In genomic region chr20:62367483-62368302, GRCh38 we compare ENCODE assay signal across 1 cellular context.
A peak's percentile ranks its signal among the peaks of the same experiment; 100 is the strongest.
TF ChIP-seq lines count a peak whose summit lies in the region.

No MANE protein-coding gene starts in this region.

TF ChIP-seq in HepG2, 621 proteins besides CTCF, POLR2A, EP300 and RAD21 (continued from another document and continues in another):
- no peak; the same call in 1 of the 2 replicates for TF ChIP-seq ZXDC (CRISPR knock-in tag; IDR thresholded peaks at IDR 0.05)
- TF ChIP-seq E2F1 (CRISPR knock-in tag; IDR thresholded peaks at IDR 0.05): no peak
- TF ChIP-seq ZNF205 (CRISPR knock-in tag; IDR thresholded peaks at IDR 0.05): peak; percentile 84
- TF ChIP-seq, protein P1, sequence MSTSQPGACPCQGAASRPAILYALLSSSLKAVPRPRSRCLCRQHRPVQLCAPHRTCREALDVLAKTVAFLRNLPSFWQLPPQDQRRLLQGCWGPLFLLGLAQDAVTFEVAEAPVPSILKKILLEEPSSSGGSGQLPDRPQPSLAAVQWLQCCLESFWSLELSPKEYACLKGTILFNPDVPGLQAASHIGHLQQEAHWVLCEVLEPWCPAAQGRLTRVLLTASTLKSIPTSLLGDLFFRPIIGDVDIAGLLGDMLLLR (CRISPR knock-in tag; IDR thresholded peaks at IDR 0.05): peak; percentile 56; the same call in 1 of the 2 replicates
- TF ChIP-seq ASH2L (IDR thresholded peaks at IDR 0.05; ENCODE audit: insufficient read length, low read depth, low read length): peak; percentile 7
- no peak for TF ChIP-seq AGO1 (IDR thresholded peaks at IDR 0.05; ENCODE audit: low read depth, low read length, poor library complexity, severe bottlenecking)
- peak; percentile 70; the same call in 1 of the 2 replicates for TF ChIP-seq BRCA1 (CRISPR knock-in tag; IDR thresholded peaks at IDR 0.05)
- TF ChIP-seq ZNF296 (CRISPR knock-in tag; conservative IDR thresholded peaks at IDR 0.05): peak; percentile 57
- peak; percentile 78 for TF ChIP-seq THAP9 (CRISPR knock-in tag; IDR thresholded peaks at IDR 0.05; ENCODE audit: borderline replicate concordance)
- no peak for TF ChIP-seq CREB1 (IDR thresholded peaks at IDR 0.05)
- no peak for TF ChIP-seq CREB1 (CRISPR knock-in tag; IDR thresholded peaks at IDR 0.05)
- no peak; the same call in 1 of the 2 replicates for TF ChIP-seq ZKSCAN1 (IDR thresholded peaks at IDR 0.05; ENCODE audit: low read length)
- TF ChIP-seq, protein P2, sequence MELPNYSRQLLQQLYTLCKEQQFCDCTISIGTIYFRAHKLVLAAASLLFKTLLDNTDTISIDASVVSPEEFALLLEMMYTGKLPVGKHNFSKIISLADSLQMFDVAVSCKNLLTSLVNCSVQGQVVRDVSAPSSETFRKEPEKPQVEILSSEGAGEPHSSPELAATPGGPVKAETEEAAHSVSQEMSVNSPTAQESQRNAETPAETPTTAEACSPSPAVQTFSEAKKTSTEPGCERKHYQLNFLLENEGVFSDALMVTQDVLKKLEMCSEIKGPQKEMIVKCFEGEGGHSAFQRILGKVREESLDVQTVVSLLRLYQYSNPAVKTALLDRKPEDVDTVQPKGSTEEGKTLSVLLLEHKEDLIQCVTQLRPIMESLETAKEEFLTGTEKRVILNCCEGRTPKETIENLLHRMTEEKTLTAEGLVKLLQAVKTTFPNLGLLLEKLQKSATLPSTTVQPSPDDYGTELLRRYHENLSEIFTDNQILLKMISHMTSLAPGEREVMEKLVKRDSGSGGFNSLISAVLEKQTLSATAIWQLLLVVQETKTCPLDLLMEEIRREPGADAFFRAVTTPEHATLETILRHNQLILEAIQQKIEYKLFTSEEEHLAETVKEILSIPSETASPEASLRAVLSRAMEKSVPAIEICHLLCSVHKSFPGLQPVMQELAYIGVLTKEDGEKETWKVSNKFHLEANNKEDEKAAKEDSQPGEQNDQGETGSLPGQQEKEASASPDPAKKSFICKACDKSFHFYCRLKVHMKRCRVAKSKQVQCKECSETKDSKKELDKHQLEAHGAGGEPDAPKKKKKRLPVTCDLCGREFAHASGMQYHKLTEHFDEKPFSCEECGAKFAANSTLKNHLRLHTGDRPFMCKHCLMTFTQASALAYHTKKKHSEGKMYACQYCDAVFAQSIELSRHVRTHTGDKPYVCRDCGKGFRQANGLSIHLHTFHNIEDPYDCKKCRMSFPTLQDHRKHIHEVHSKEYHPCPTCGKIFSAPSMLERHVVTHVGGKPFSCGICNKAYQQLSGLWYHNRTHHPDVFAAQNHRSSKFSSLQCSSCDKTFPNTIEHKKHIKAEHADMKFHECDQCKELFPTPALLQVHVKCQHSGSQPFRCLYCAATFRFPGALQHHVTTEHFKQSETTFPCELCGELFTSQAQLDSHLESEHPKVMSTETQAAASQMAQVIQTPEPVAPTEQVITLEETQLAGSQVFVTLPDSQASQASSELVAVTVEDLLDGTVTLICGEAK (IDR thresholded peaks at IDR 0.05): no peak
- TF ChIP-seq, protein P2 (CRISPR knock-in tag; IDR thresholded peaks at IDR 0.05): peak; percentile 84
- TF ChIP-seq BCL6 (CRISPR knock-in tag; IDR thresholded peaks at IDR 0.05): peak; percentile 38; the same call in 1 of the 2 replicates
- no peak for TF ChIP-seq RNF219 (CRISPR knock-in tag; IDR thresholded peaks at IDR 0.05)
- no peak for TF ChIP-seq SCMH1 (CRISPR knock-in tag; IDR thresholded peaks at IDR 0.05; ENCODE audit: borderline replicate concordance)
- peak; percentile 40; the same call in 1 of the 2 replicates for TF ChIP-seq FOXO1 (CRISPR knock-in tag; IDR thresholded peaks at IDR 0.05)
- no peak; the same call in 1 of the 2 replicates for TF ChIP-seq ZNF460 (CRISPR knock-in tag; IDR thresholded peaks at IDR 0.05; ENCODE audit: borderline replicate concordance)
- peak; percentile 52 for TF ChIP-seq ZBTB43 (CRISPR knock-in tag; conservative IDR thresholded peaks at IDR 0.05)
- peak; percentile 94; the same call in 1 of the 2 replicates for TF ChIP-seq ZSCAN20 (CRISPR knock-in tag; IDR thresholded peaks at IDR 0.05; ENCODE audit: borderline replicate concordance)
- TF ChIP-seq GZF1 (CRISPR knock-in tag; IDR thresholded peaks at IDR 0.05): peak; percentile 13; the same call in 1 of the 2 replicates
- peak; percentile 27; the same call in 1 of the 2 replicates for TF ChIP-seq ZNF674 (CRISPR knock-in tag; IDR thresholded peaks at IDR 0.05; ENCODE audit: low read depth)
- no peak for TF ChIP-seq FOXK2 (IDR thresholded peaks at IDR 0.05)
- TF ChIP-seq, protein P3, sequence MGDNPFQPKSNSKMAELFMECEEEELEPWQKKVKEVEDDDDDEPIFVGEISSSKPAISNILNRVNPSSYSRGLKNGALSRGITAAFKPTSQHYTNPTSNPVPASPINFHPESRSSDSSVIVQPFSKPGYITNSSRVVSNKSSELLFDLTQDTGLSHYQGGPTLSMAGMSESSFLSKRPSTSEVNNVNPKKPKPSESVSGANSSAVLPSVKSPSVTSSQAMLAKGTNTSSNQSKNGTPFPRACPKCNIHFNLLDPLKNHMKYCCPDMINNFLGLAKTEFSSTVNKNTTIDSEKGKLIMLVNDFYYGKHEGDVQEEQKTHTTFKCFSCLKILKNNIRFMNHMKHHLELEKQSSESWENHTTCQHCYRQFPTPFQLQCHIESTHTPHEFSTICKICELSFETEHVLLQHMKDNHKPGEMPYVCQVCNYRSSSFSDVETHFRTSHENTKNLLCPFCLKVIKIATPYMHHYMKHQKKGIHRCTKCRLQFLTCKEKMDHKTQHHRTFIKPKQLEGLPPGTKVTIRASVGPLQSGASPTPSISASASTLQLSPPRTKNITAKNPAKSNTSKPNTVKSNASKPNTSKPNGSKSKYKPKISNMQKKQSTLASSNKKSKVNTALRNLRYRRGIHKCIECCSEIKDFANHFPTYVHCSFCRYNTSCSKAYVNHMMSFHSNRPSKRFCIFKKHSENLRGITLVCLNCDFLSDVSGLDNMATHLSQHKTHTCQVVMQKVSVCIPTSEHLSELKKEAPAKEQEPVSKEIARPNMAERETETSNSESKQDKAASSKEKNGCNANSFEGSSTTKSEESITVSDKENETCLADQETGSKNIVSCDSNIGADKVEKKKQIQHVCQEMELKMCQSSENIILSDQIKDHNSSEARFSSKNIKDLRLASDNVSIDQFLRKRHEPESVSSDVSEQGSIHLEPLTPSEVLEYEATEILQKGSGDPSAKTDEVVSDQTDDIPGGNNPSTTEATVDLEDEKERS (CRISPR knock-in tag; IDR thresholded peaks at IDR 0.05): no peak; the same call in 1 of the 2 replicates
- peak; percentile 40; the same call in 1 of the 2 replicates for TF ChIP-seq SALL2 (CRISPR knock-in tag; IDR thresholded peaks at IDR 0.05)
- TF ChIP-seq ZNF251 (CRISPR knock-in tag; IDR thresholded peaks at IDR 0.05): peak; percentile 95
- TF ChIP-seq ZFP90 (CRISPR knock-in tag; IDR thresholded peaks at IDR 0.05; ENCODE audit: borderline replicate concordance): no peak; the same call in none of the 2 replicates
- TF ChIP-seq HNRNPK (IDR thresholded peaks at IDR 0.05; ENCODE audit: low read depth, low read length, poor library complexity, severe bottlenecking): peak; percentile 100
- peak; percentile 85 for TF ChIP-seq POLR2G (IDR thresholded peaks at IDR 0.05; ENCODE audit: low read depth, low read length)
